Comparison of ENCODE assay signal across 1 cellular context in the genomic region with DNA sequence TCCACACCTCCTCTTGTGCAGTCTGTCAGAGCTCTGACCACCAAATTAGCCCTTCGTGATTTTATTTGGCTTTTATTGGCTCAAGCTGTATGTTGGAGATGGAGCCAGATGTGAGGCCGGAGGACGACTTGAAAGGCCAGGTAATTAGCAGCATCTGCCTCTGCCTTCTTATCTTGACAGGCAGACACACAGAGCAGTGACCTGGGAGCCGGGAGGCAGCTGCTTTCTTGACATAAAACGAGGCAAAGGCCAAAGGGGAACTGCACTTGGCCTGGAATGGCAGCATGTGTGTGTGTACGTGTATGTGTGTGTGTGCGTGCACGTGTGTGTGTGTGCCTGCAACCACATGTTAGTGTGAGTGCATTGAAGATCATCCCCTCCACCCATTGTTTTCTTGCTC.
TF ChIP-seq lines count a peak whose summit lies in the region.

No MANE protein-coding gene starts in this region.

TF ChIP-seq in K562, 482 proteins besides CTCF, POLR2A, EP300 and RAD21 (continued from another document):
- TF ChIP-seq, protein P1, sequence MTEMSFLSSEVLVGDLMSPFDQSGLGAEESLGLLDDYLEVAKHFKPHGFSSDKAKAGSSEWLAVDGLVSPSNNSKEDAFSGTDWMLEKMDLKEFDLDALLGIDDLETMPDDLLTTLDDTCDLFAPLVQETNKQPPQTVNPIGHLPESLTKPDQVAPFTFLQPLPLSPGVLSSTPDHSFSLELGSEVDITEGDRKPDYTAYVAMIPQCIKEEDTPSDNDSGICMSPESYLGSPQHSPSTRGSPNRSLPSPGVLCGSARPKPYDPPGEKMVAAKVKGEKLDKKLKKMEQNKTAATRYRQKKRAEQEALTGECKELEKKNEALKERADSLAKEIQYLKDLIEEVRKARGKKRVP (CRISPR knock-in tag; IDR thresholded peaks at IDR 0.05), result no peak
- TF ChIP-seq TAL1 (IDR thresholded peaks at IDR 0.05) (peak; percentile 85), MEIS2 (IDR thresholded peaks at IDR 0.05; ENCODE audit: partially characterized antibody) (peak; percentile 73), KLF16 (IDR thresholded peaks at IDR 0.05) (peak; percentile 78), CBFA2T2 (conservative IDR thresholded peaks at IDR 0.05) (peak; percentile 89), RCOR1 (IDR thresholded peaks at IDR 0.05; ENCODE audit: borderline replicate concordance in 1 of 2, low read depth in 2 of 2, low read length in 2 of 2) (0 out of 4 replicates have a peak, but pooled peaks of 1 of the 2 experiments have one; percentile 50), EHMT2 (IDR thresholded peaks at IDR 0.05) (no peak), MECOM (CRISPR knock-in tag; IDR thresholded peaks at IDR 0.05) (no peak)
- TF ChIP-seq, protein P2, sequence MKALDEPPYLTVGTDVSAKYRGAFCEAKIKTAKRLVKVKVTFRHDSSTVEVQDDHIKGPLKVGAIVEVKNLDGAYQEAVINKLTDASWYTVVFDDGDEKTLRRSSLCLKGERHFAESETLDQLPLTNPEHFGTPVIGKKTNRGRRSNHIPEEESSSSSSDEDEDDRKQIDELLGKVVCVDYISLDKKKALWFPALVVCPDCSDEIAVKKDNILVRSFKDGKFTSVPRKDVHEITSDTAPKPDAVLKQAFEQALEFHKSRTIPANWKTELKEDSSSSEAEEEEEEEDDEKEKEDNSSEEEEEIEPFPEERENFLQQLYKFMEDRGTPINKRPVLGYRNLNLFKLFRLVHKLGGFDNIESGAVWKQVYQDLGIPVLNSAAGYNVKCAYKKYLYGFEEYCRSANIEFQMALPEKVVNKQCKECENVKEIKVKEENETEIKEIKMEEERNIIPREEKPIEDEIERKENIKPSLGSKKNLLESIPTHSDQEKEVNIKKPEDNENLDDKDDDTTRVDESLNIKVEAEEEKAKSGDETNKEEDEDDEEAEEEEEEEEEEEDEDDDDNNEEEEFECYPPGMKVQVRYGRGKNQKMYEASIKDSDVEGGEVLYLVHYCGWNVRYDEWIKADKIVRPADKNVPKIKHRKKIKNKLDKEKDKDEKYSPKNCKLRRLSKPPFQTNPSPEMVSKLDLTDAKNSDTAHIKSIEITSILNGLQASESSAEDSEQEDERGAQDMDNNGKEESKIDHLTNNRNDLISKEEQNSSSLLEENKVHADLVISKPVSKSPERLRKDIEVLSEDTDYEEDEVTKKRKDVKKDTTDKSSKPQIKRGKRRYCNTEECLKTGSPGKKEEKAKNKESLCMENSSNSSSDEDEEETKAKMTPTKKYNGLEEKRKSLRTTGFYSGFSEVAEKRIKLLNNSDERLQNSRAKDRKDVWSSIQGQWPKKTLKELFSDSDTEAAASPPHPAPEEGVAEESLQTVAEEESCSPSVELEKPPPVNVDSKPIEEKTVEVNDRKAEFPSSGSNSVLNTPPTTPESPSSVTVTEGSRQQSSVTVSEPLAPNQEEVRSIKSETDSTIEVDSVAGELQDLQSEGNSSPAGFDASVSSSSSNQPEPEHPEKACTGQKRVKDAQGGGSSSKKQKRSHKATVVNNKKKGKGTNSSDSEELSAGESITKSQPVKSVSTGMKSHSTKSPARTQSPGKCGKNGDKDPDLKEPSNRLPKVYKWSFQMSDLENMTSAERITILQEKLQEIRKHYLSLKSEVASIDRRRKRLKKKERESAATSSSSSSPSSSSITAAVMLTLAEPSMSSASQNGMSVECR (CRISPR knock-in tag; IDR thresholded peaks at IDR 0.05), result no peak
- TF ChIP-seq, protein P3, sequence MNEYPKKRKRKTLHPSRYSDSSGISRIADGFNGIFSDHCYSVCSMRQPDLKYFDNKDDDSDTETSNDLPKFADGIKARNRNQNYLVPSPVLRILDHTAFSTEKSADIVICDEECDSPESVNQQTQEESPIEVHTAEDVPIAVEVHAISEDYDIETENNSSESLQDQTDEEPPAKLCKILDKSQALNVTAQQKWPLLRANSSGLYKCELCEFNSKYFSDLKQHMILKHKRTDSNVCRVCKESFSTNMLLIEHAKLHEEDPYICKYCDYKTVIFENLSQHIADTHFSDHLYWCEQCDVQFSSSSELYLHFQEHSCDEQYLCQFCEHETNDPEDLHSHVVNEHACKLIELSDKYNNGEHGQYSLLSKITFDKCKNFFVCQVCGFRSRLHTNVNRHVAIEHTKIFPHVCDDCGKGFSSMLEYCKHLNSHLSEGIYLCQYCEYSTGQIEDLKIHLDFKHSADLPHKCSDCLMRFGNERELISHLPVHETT (CRISPR knock-in tag; conservative IDR thresholded peaks at IDR 0.05 in 1 of 2, IDR thresholded peaks at IDR 0.05 in 1 of 2), result peak in 1 of 2 experiments; percentile 32; a peak in 1 of 4 replicates
